11 cellular contexts compared by ENCODE assay signal in genomic region chr17:43608313-43608712, GRCh38. TPM values are rescaled to one million over a fixed set of nuclear protein-coding genes. Genes with fewer than 3 reads are reported as not detected.
DNase-seq lines count a peak whose midpoint lies in the region; ATAC-seq and TF ChIP-seq lines count a peak whose summit lies in the region.
"Had no signal": no experiment of that assay in that cellular context is flagged by ENCODE, and none has a peak within 500 bp of the region (broad histone marks: within the 10 kb centered on the region; RNA-seq: fewer than 3 reads in every experiment).

No MANE protein-coding gene starts in this region.

- H3K27ac Mint-ChIP-seq in CD4-positive, alpha-beta T cell: no peak overlapping the region

- TF ChIP-seq CTCF in CD4-positive, alpha-beta T cell (IDR thresholded peaks at IDR 0.05): no peak
- TF ChIP-seq CTCF in adrenal gland (IDR thresholded peaks at IDR 0.05): no peak

- no peaks in the 10 kb centered on the region for H3K9me3 Mint-ChIP-seq in CD4-positive, alpha-beta T cell

- no peaks in the 10 kb centered on the region for H3K9me3 ChIP-seq in CD4-positive, alpha-beta T cell (ENCODE audit: control insufficient read depth, low read length)
- no peaks in the 10 kb centered on the region for H3K9me3 ChIP-seq in adrenal gland (replicated peaks in 1 of 3)
- H3K9me3 ChIP-seq: stomach had no signal

- DNase-seq in CD4-positive, alpha-beta T cell: no peak
- DNase-seq in LHCN-M2 (ENCODE audit: low read depth) (peak; percentile 23), adrenal gland (no peak)
- peak; percentile 36 for DNase-seq in activated naive CD4-positive, alpha-beta T cell treated with anti-CD3 and anti-CD28 coated beads, Interleukin-2, amount 50 U/mL, for 16 hours
- DNase-seq in stimulated activated CD4-positive, alpha-beta T cell treated with anti-CD3 and anti-CD28 coated beads, Interleukin-12 subunit alpha, Interleukin-12 subunit beta, amount 100 ng/mL, for 24 hours (ENCODE audit: low read depth in 2 of 2): peak; percentile 5 to 48
- DNase-seq: activated gamma-delta T cell treated with Interleukin-2 at 50 U/mL for 16 hours; effector memory CD4-positive, alpha-beta T cell; stomach had no signal

- H3K4me3 Mint-ChIP-seq in CD4-positive, alpha-beta T cell: no peak overlapping the region

- WGBS in adrenal gland, 4 donors: 92 to 100% (median 98%) methylated on average over 1 of the region's 1 CpG

- H3K27ac ChIP-seq in CD4-positive, alpha-beta T cell (ENCODE audit: low read depth, low read length): no peak overlapping the region
- H3K27ac ChIP-seq in adrenal gland: no peak overlapping the region
- H3K27ac ChIP-seq: stomach had no signal

- no peak overlapping the region for H3K4me3 ChIP-seq in adrenal gland
- H3K4me3 ChIP-seq: stomach had no signal

- peaks cover 4% of the 10 kb centered on the region for H3K27me3 Mint-ChIP-seq in CD4-positive, alpha-beta T cell

- CTCF ChIA-PET in CD4-positive, alpha-beta T cell (lab: Charles Lee): interaction anchor here (1.6 kb wide), 1 partner anchor 31 kb away, joined by 3 read pairs; no protein-coding TSS in a partner anchor

- H3K27me3 ChIP-seq in CD4-positive, alpha-beta T cell (ENCODE audit: control insufficient read depth, insufficient read depth, low read length): no peaks in the 10 kb centered on the region
- no peaks in the 10 kb centered on the region for H3K27me3 ChIP-seq in adrenal gland
- H3K27me3 ChIP-seq: stomach had no signal

- no peak for TF ChIP-seq POLR2A in adrenal gland (IDR thresholded peaks at IDR 0.05)

- POLR2A ChIA-PET in CD4-positive, alpha-beta T cell (lab: Charles Lee): no interaction called here

- H3K36me3 Mint-ChIP-seq in CD4-positive, alpha-beta T cell (ENCODE audit: low read depth): no peaks in the 10 kb centered on the region

- peak; percentile 32 for ATAC-seq in CD4-positive, alpha-beta T cell (ENCODE audit: poor library complexity)
- ATAC-seq in HG02884 (IDR thresholded peaks at IDR 0.05; ENCODE audit: unreplicated experiment) (no peak), GM21360 (IDR thresholded peaks at IDR 0.05; ENCODE audit: unreplicated experiment) (no peak), HG02870 (IDR thresholded peaks at IDR 0.05; ENCODE audit: unreplicated experiment) (no peak)

- intact Hi-C loops in CD4-positive, alpha-beta T cell (cut with DNase I, micrococcal nuclease): no loop called here
- intact Hi-C loops in adrenal gland (cut with DNase I): no loop called here

- no peaks in the 10 kb centered on the region for H3K4me1 ChIP-seq in adrenal gland (replicated peaks in 1 of 2)

- H3K36me3 ChIP-seq in adrenal gland (replicated peaks in 1 of 2): no peaks in the 10 kb centered on the region
- H3K36me3 ChIP-seq: stomach had no signal

- H3K4me1 Mint-ChIP-seq in CD4-positive, alpha-beta T cell (ENCODE audit: low read depth): no peaks in the 10 kb centered on the region

RNA-seq across cellular contexts. Expression of gene MEOX1, which starts 53.4 kb away (rescaled TPM):
- total RNA-seq in CD4-positive, alpha-beta T cell: under 1 TPM; 0.41 to 0.50 TPM
- not detected in 2 replicates for total RNA-seq in LHCN-M2 (2014; rRNA removed)
- polyA plus RNA-seq in LHCN-M2 (2012): 0.02 TPM
- total RNA-seq in adrenal gland: under 1 TPM in 6 of 8 donors, not detected in 2; 0.11 to 0.87 (median 0.40) TPM
- 1 to 10 TPM in 1 of 3 donors, under 1 TPM in 2; 0.16 to 6.6 (median 0.72) TPM for polyA plus RNA-seq in adrenal gland

Comparison
In these comparisons a context has a peak if more than half of its experiments do, and no peak if none do; other contexts are left out.
1. DNase-seq: peak in LHCN-M2 (single experiment), activated naive CD4-positive, alpha-beta T cell treated with anti-CD3 and anti-CD28 coated beads, Interleukin-2, amount 50 U/mL, for 16 hours (single experiment) and stimulated activated CD4-positive, alpha-beta T cell treated with anti-CD3 and anti-CD28 coated beads, Interleukin-12 subunit alpha, Interleukin-12 subunit beta, amount 100 ng/mL, for 24 hours (2 of 2); none in CD4-positive, alpha-beta T cell (0 of 10) and adrenal gland (0 of 7).